18 cellular contexts compared by ENCODE assay signal in genomic region chr7:107318523-107319160, GRCh38.
A peak's percentile ranks its signal among the peaks of the same experiment; 100 is the strongest.
DNase-seq lines count a peak whose midpoint lies in the region; ATAC-seq and TF ChIP-seq lines count a peak whose summit lies in the region.
"Had no signal": no experiment of that assay in that cellular context is flagged by ENCODE, and none has a peak within 500 bp of the region (broad histone marks: within the 10 kb centered on the region; RNA-seq: fewer than 3 reads in every experiment).

No MANE protein-coding gene starts in this region.

- H3K36me3 ChIP-seq in neural progenitor cell: no peaks in the 10 kb centered on the region

- H3K4me3 ChIP-seq in HFF-Myc (replicated peaks; ENCODE audit: low read depth, low read length) (no peak overlapping the region), neural progenitor cell (no peak overlapping the region)
- H3K4me3 ChIP-seq: suprapubic skin had no signal

- no peaks in the 10 kb centered on the region for H3K27me3 ChIP-seq in neural progenitor cell
- H3K27me3 ChIP-seq in foreskin keratinocyte: no peaks in the 10 kb centered on the region
- H3K27me3 ChIP-seq: suprapubic skin had no signal

- no peak overlapping the region for H3K27ac ChIP-seq in neural progenitor cell
- no peak overlapping the region for H3K27ac ChIP-seq in foreskin keratinocyte
- H3K27ac ChIP-seq: KMS-11, suprapubic skin had no signal

- H2AFZ ChIP-seq in neural progenitor cell (replicated peaks): no peak overlapping the region

- H3K4me2 ChIP-seq in neural progenitor cell: no peak overlapping the region
- H3K4me2 ChIP-seq: KMS-11 had no signal

- no peaks in the 10 kb centered on the region for H3K27me3 Mint-ChIP-seq in neural progenitor cell (ENCODE audit: insufficient read depth, low read depth)
- H3K27me3 Mint-ChIP-seq in effector memory CD8-positive, alpha-beta T cell: no peaks in the 10 kb centered on the region
- H3K27me3 Mint-ChIP-seq: activated naive CD8-positive, alpha-beta T cell; naive thymus-derived CD8-positive, alpha-beta T cell had no signal

- H3K9ac ChIP-seq in neural progenitor cell: no peak overlapping the region
- H3K9ac ChIP-seq: KMS-11 had no signal

- DNase-seq in HFF-Myc (ENCODE audit: extremely low read depth, low read depth) (peak; percentile 22), neural progenitor cell (ENCODE audit: low spot score) (peak; percentile 3), foreskin keratinocyte (no peak)
- DNase-seq in effector memory CD8-positive, alpha-beta T cell: no peak
- DNase-seq: activated CD4-positive, CD25-positive, alpha-beta regulatory T cell treated with anti-CD3 and anti-CD28 coated beads, Interleukin-2, amount 50 U/mL, for 72 hours; cerebellar nuclear complex; naive thymus-derived CD8-positive, alpha-beta T cell; NCI-H1436; NCI-H510A; T-helper 1 cell had no signal

- H4K20me1 ChIP-seq in neural progenitor cell (ENCODE audit: low read depth): peaks cover 4% of the 10 kb centered on the region

- no peaks in the 10 kb centered on the region for H3K9me3 ChIP-seq in neural progenitor cell (ENCODE audit: low read depth)

- no peaks in the 10 kb centered on the region for H3K4me1 Mint-ChIP-seq in neural progenitor cell
- peaks cover 0 to 5% of the 10 kb centered on the region in 2 donors for H3K4me1 Mint-ChIP-seq in effector memory CD8-positive, alpha-beta T cell (ENCODE audit: low read depth in 2 of 2)

- H3K79me2 ChIP-seq in neural progenitor cell (ENCODE audit: low read depth): no peaks in the 10 kb centered on the region

- TF ChIP-seq CTCF in HFF-Myc (IDR thresholded peaks at IDR 0.05; ENCODE audit: low read depth, low read length, missing control alignments): no peak
- TF ChIP-seq CTCF in neural progenitor cell (IDR thresholded peaks at IDR 0.05): no peak
- TF ChIP-seq CTCF in foreskin keratinocyte (conservative IDR thresholded peaks at IDR 0.05): no peak

- ATAC-seq in esophagus mucosa (peak; percentile 97), foreskin keratinocyte (no peak), HG03378 (IDR thresholded peaks at IDR 0.05; ENCODE audit: unreplicated experiment) (no peak), HG03565 (IDR thresholded peaks at IDR 0.05; ENCODE audit: unreplicated experiment) (no peak)
- no peak for ATAC-seq in effector memory CD8-positive, alpha-beta T cell (replicated peaks)
- ATAC-seq: naive thymus-derived CD8-positive, alpha-beta T cell had no signal

- peaks cover 10% of the 10 kb centered on the region for H3K36me3 Mint-ChIP-seq in neural progenitor cell
- peaks cover 18% of the 10 kb centered on the region for H3K36me3 Mint-ChIP-seq in effector memory CD8-positive, alpha-beta T cell (ENCODE audit: insufficient read depth)

- H3K9me3 Mint-ChIP-seq in neural progenitor cell: no peaks in the 10 kb centered on the region
- no peaks in the 10 kb centered on the region for H3K9me3 Mint-ChIP-seq in effector memory CD8-positive, alpha-beta T cell
- H3K9me3 Mint-ChIP-seq: CD14-positive monocyte; naive thymus-derived CD8-positive, alpha-beta T cell had no signal

- H3K4me3 Mint-ChIP-seq in neural progenitor cell: no peak overlapping the region
- no peak overlapping the region for H3K4me3 Mint-ChIP-seq in effector memory CD8-positive, alpha-beta T cell
- H3K4me3 Mint-ChIP-seq: activated naive CD8-positive, alpha-beta T cell; CD14-positive monocyte; naive thymus-derived CD8-positive, alpha-beta T cell had no signal

- H3K4me1 ChIP-seq in neural progenitor cell: peaks cover 12% of the 10 kb centered on the region
- H3K4me1 ChIP-seq in foreskin keratinocyte: no peaks in the 10 kb centered on the region

- peaks cover 4% of the 10 kb centered on the region for H3F3A ChIP-seq in neural progenitor cell (ENCODE audit: low read depth)

- no peak overlapping the region for H3K27ac Mint-ChIP-seq in neural progenitor cell
- H3K27ac Mint-ChIP-seq in effector memory CD8-positive, alpha-beta T cell: no peak overlapping the region
- H3K27ac Mint-ChIP-seq: activated naive CD8-positive, alpha-beta T cell had no signal

TF ChIP-seq in PFSK-1, 5 proteins besides CTCF, POLR2A, EP300 and RAD21:
- TF ChIP-seq TAF1 (IDR thresholded peaks at IDR 0.05; ENCODE audit: borderline replicate concordance, insufficient read depth, low read length) (peak; percentile 44; the same call in 1 of the 2 replicates), POLR2AphosphoS5 (IDR thresholded peaks at IDR 0.05; ENCODE audit: low read depth, low read length) (0 out of 2 replicates have a peak, but pooled peaks have one; percentile 43), REST (IDR thresholded peaks at IDR 0.05; ENCODE audit: insufficient read depth in 1 of 2, low read depth in 2 of 2, low read length in 2 of 2) (no peak)
TF ChIP-seq in PFSK-1: peak in this region for 2.

Comparison
In these comparisons a context has a peak if more than half of its experiments do, and no peak if none do; other contexts are left out.
1. DNase-seq: peak in HFF-Myc (single experiment) and neural progenitor cell (single experiment); none in foreskin keratinocyte (0 of 2) and effector memory CD8-positive, alpha-beta T cell (0 of 3).